In genomic region chr16:1426734-1427451, GRCh38 we compare ENCODE assay signal across 17 cellular contexts. TPM values are rescaled to one million over a fixed set of nuclear protein-coding genes. Genes with fewer than 3 reads are reported as not detected.
DNase-seq lines count a peak whose midpoint lies in the region; ATAC-seq and TF ChIP-seq lines count a peak whose summit lies in the region.
"Had no signal": no experiment of that assay in that cellular context is flagged by ENCODE, and none has a peak within 500 bp of the region (broad histone marks: within the 10 kb centered on the region; RNA-seq: fewer than 3 reads in every experiment).

No MANE protein-coding gene starts in this region.

- no peak for ATAC-seq in left ventricle myocardium superior
- ATAC-seq: heart right ventricle; left colon; natural killer cell treated with Interleukin-12 subunit alpha and Interleukin-12 subunit beta and Interleukin-15 and Interleukin-18, amount 100 ng/mL, for 72 hours; PC-3 had no signal

- H3K36me3 ChIP-seq in uterus, result no peaks in the 10 kb centered on the region
- H3K36me3 ChIP-seq: heart right ventricle had no signal

- no peaks in the 10 kb centered on the region for H3K9me3 Mint-ChIP-seq in glutamatergic neuron (ENCODE audit: unreplicated experiment)
- H3K9me3 Mint-ChIP-seq: activated CD4-positive, alpha-beta memory T cell treated with anti-CD3 and anti-CD28 coated beads for 36 hours; CD4-positive, alpha-beta T cell; natural killer cell treated with Interleukin-12 subunit alpha and Interleukin-12 subunit beta and Interleukin-15 and Interleukin-18, amount 100 ng/mL, for 72 hours; T-helper 1 cell treated with Interleukin-12 subunit alpha and Interleukin-12 subunit beta and Interleukin-4 antibody, amounts not matched to agents 30 μg/mL and 1 μg/mL, for 36 hours had no signal

- no peaks in the 10 kb centered on the region for H3K9me3 ChIP-seq in uterus
- H3K9me3 ChIP-seq: heart right ventricle had no signal

- peak; percentile 9 for TF ChIP-seq CTCF in glutamatergic neuron (IDR thresholded peaks at IDR 0.05; ENCODE audit: partially characterized antibody, unreplicated experiment)
- no peak for TF ChIP-seq CTCF in uterus (IDR thresholded peaks at IDR 0.05)

- peaks cover 9% of the 10 kb centered on the region for H3K4me1 Mint-ChIP-seq in glutamatergic neuron (ENCODE audit: low read depth, unreplicated experiment)

- H3K27me3 Mint-ChIP-seq in glutamatergic neuron (ENCODE audit: unreplicated experiment), result peaks cover 6% of the 10 kb centered on the region
- H3K27me3 Mint-ChIP-seq: activated CD4-positive, alpha-beta memory T cell treated with anti-CD3 and anti-CD28 coated beads for 36 hours; CD4-positive, alpha-beta T cell; natural killer cell treated with Interleukin-12 subunit alpha and Interleukin-12 subunit beta and Interleukin-15 and Interleukin-18, amount 100 ng/mL, for 72 hours had no signal

- no peaks in the 10 kb centered on the region for H3K36me3 Mint-ChIP-seq in glutamatergic neuron (ENCODE audit: unreplicated experiment)
- H3K36me3 Mint-ChIP-seq: activated CD4-positive, alpha-beta memory T cell treated with anti-CD3 and anti-CD28 coated beads for 36 hours; natural killer cell treated with Interleukin-12 subunit alpha and Interleukin-12 subunit beta and Interleukin-15 and Interleukin-18, amount 100 ng/mL, for 72 hours had no signal

- H3K4me3 Mint-ChIP-seq in glutamatergic neuron (ENCODE audit: unreplicated experiment), result peak overlapping the region; percentile 52
- H3K4me3 Mint-ChIP-seq: activated CD4-positive, alpha-beta memory T cell treated with anti-CD3 and anti-CD28 coated beads for 36 hours; CD4-positive, alpha-beta T cell; natural killer cell treated with Interleukin-12 subunit alpha and Interleukin-12 subunit beta and Interleukin-15 and Interleukin-18, amount 100 ng/mL, for 72 hours; T-helper 1 cell treated with Interleukin-12 subunit alpha and Interleukin-12 subunit beta and Interleukin-4 antibody, amounts not matched to agents 30 μg/mL and 1 μg/mL, for 36 hours had no signal

- DNase-seq in DMS53 (lab: John Stamatoyannopoulos, UW) (peak; percentile 81), NCI-H1436 (lab: John Stamatoyannopoulos, UW) (peak; percentile 71), glutamatergic neuron (peak; percentile 78), uterus (no peak), ureter (ENCODE audit: low spot score) (no peak), left ventricle myocardium superior (no peak)
- DNase-seq: activated CD4-positive, alpha-beta memory T cell treated with anti-CD3 and anti-CD28 coated beads for 36 hours; CD4-positive, alpha-beta T cell; heart right ventricle; left colon; NCI-H1105 treated with DMSO at 0.1 percent for 48 hours; PC-3 had no signal

- no peaks in the 10 kb centered on the region for H3K4me1 ChIP-seq in uterus

- no peak overlapping the region for H3K4me3 ChIP-seq in uterus

- H3K27ac ChIP-seq in uterus, result no peak overlapping the region
- H3K27ac ChIP-seq: heart right ventricle had no signal

- peak overlapping the region; percentile 79 for H3K27ac Mint-ChIP-seq in glutamatergic neuron (ENCODE audit: unreplicated experiment)
- H3K27ac Mint-ChIP-seq: activated CD4-positive, alpha-beta memory T cell treated with anti-CD3 and anti-CD28 coated beads for 36 hours; CD4-positive, alpha-beta T cell; natural killer cell treated with Interleukin-12 subunit alpha and Interleukin-12 subunit beta and Interleukin-15 and Interleukin-18, amount 100 ng/mL, for 72 hours; T-helper 1 cell treated with Interleukin-12 subunit alpha and Interleukin-12 subunit beta and Interleukin-4 antibody, amounts not matched to agents 30 μg/mL and 1 μg/mL, for 36 hours had no signal

- TF ChIP-seq POLR2A in uterus (IDR thresholded peaks at IDR 0.05), result no peak

- H3K27me3 ChIP-seq in uterus, result no peaks in the 10 kb centered on the region
- H3K27me3 ChIP-seq: heart right ventricle had no signal

- intact Hi-C loops in uterus (cut with DNase I; ENCODE audit: low total_unique reads) (no loop called here), left ventricle myocardium superior (cut with micrococcal nuclease) (no loop called here)

RNA-seq across cellular contexts. Expression of gene PERCC1, which starts 4.0 kb away (rescaled TPM):
- total RNA-seq in glutamatergic neuron (ENCODE audit: unreplicated experiment), result not detected
- total RNA-seq in uterus, result not detected
- not detected for total RNA-seq in ureter
- 0.27 TPM for total RNA-seq in left ventricle myocardium superior
- total RNA-seq: activated CD4-positive, alpha-beta memory T cell treated with anti-CD3 and anti-CD28 coated beads for 36 hours; cardiac septum; endothelial cell of umbilical vein; left colon; PC-3; temporal lobe had no signal

RNA-seq across cellular contexts. Expression of gene UQCC4, which starts 6.3 kb away (rescaled TPM):
- total RNA-seq in glutamatergic neuron (ENCODE audit: unreplicated experiment) (10.4 TPM), uterus (10 to 100 TPM in 3 of 4 donors, 1 to 10 TPM in 1; 8.0 to 90.2 (median 21.4) TPM), ureter (14.5 TPM), left ventricle myocardium superior (13.3 TPM)

RNA-seq across cellular contexts. Expression of gene UNKL, which starts 12.4 kb away (rescaled TPM):
- total RNA-seq in glutamatergic neuron (ENCODE audit: unreplicated experiment) (30.7 TPM), uterus (10 to 100 TPM; 13.5 to 63.3 (median 27.6) TPM), ureter (16.7 TPM), left ventricle myocardium superior (16.4 TPM)

RNA-seq across cellular contexts. Expression of gene CCDC154, which starts 17.5 kb away (rescaled TPM):
- total RNA-seq in glutamatergic neuron (ENCODE audit: unreplicated experiment) (4.2 TPM), uterus (1 to 10 TPM in 1 of 4 donors, under 1 TPM in 2, not detected in 1; 0.48 to 5.3 (median 0.51) TPM), ureter (2.0 TPM), left ventricle myocardium superior (1.6 TPM)
- total RNA-seq: PC-3 had no signal

RNA-seq across cellular contexts. Expression of gene CLCN7, which starts 47.9 kb away (rescaled TPM):
- total RNA-seq in glutamatergic neuron (ENCODE audit: unreplicated experiment) (118 TPM), uterus (100 to 1,000 TPM in 1 of 4 donors, 10 to 100 TPM in 3; 21.5 to 145 (median 57.2) TPM), ureter (77.5 TPM), left ventricle myocardium superior (53.2 TPM)

Comparison
In these comparisons a context has a peak if more than half of its experiments do, and no peak if none do; other contexts are left out.
1. DNase-seq: peak in DMS53 (single experiment), NCI-H1436 (single experiment) and glutamatergic neuron (single experiment); none in uterus (0 of 2), ureter (single experiment) and left ventricle myocardium superior (single experiment).